Comparison of ENCODE assay signal across 27 cellular contexts in the genomic region with DNA sequence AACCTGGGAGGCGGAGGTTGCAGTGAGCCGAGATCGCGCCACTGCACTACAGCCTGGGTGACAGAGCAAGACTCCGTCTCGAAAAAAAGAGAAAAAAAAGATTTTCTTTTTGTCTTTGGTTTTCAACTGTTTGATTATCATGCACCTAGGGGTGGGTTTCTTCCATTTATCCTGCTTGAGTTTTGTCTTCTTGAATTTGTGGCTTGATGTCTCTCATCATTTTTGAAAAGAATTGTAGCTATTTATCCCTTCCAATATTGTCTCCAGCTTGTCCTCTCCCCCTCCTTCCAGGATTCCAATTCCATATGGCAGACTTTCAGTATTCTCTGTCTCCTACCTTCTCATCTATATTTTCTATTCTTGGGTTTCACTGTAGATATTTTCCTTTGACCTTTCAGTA. TPM values are rescaled to one million over a fixed set of nuclear protein-coding genes. Genes with fewer than 3 reads are reported as not detected.
"Had no signal": no experiment of that assay in that cellular context is flagged by ENCODE, and none has a peak within 500 bp of the region (broad histone marks: within the 10 kb centered on the region; RNA-seq: fewer than 3 reads in every experiment).

No MANE protein-coding gene starts in this region.

- H3K4me3 ChIP-seq: esophagus squamous epithelium, left ventricle myocardium inferior, lower lobe of right lung, neural progenitor cell, pancreas, psoas muscle, right lobe of liver, spleen, tibial artery, upper lobe of left lung, uterus had no signal

- ATAC-seq: effector memory CD8-positive, alpha-beta T cell; lower lobe of right lung; natural killer cell treated with Interleukin-12 subunit alpha and Interleukin-12 subunit beta and Interleukin-15 and Interleukin-18, amount 100 ng/mL, for 72 hours; pancreas; psoas muscle; right lobe of liver; stimulated activated memory B cell treated with anti-CD40 and anti-IgM and Interleukin-4, amounts not matched to agents 10 μg/mL and 1 μg/mL and 100 μg/mL, for 72 hours had no signal

- H3K27ac ChIP-seq: foreskin keratinocyte, left ventricle myocardium inferior, lower lobe of right lung, neural progenitor cell, pancreas, psoas muscle, right lobe of liver, spleen, tibial artery, upper lobe of left lung, uterus had no signal

- H3K36me3 ChIP-seq: left ventricle myocardium inferior, lower lobe of right lung, neural progenitor cell, pancreas, right lobe of liver, spleen, uterus had no signal

- H3K4me1 Mint-ChIP-seq: memory B cell; stimulated activated memory B cell treated with anti-CD40 and anti-IgM and Interleukin-4, amounts not matched to agents 10 μg/mL and 1 μg/mL and 100 μg/mL, for 72 hours had no signal

- H3K27ac Mint-ChIP-seq: dendritic cell treated with granulocyte-macrophage colony-stimulating factor and Interleukin-4, amounts not matched to agents 40 ng/mL and 50 ng/mL, for 4 days; effector memory CD8-positive, alpha-beta T cell; memory B cell; mesothelial cell of epicardium; natural killer cell treated with Interleukin-12 subunit alpha and Interleukin-12 subunit beta and Interleukin-15 and Interleukin-18, amount 100 ng/mL, for 72 hours; neural progenitor cell; stimulated activated memory B cell treated with anti-CD40 and anti-IgM and Interleukin-4, amounts not matched to agents 10 μg/mL and 1 μg/mL and 100 μg/mL, for 72 hours; stimulated activated naive CD8-positive, alpha-beta T cell treated with anti-CD3 and anti-CD28 coated beads, Interleukin-15, Interleukin-2, amounts not matched to agents 100 ng/mL and 50 ng/mL, for 24 hours had no signal

- H3K9me3 Mint-ChIP-seq: dendritic cell treated with granulocyte-macrophage colony-stimulating factor and Interleukin-4, amounts not matched to agents 40 ng/mL and 50 ng/mL, for 4 days; effector memory CD8-positive, alpha-beta T cell; memory B cell; mesothelial cell of epicardium; natural killer cell treated with Interleukin-12 subunit alpha and Interleukin-12 subunit beta and Interleukin-15 and Interleukin-18, amount 100 ng/mL, for 72 hours; neural progenitor cell; stimulated activated memory B cell treated with anti-CD40 and anti-IgM and Interleukin-4, amounts not matched to agents 10 μg/mL and 1 μg/mL and 100 μg/mL, for 72 hours; stimulated activated naive CD8-positive, alpha-beta T cell treated with anti-CD3 and anti-CD28 coated beads, Interleukin-15, Interleukin-2, amounts not matched to agents 100 ng/mL and 50 ng/mL, for 24 hours had no signal

- H3K9me3 ChIP-seq: esophagus squamous epithelium, left ventricle myocardium inferior, lower lobe of right lung, pancreas, psoas muscle, right lobe of liver, spleen, tibial artery, upper lobe of left lung, uterus had no signal

- DNase-seq: effector memory CD8-positive, alpha-beta T cell; esophagus squamous epithelium; kidney; left cardiac atrium; left ventricle myocardium inferior; lower lobe of right lung; nucleus accumbens; retina; right lobe of liver; stimulated activated CD4-positive, alpha-beta T cell treated with anti-CD3 and anti-CD28 coated beads, Interleukin-15, amount 100 ng/mL, for 24 hours; stimulated activated CD4-positive, alpha-beta T cell treated with anti-CD3 and anti-CD28 coated beads, Interleukin-1b, Interleukin-23, amount 100 ng/mL, for 48 hours; stimulated activated CD4-positive, alpha-beta T cell treated with anti-CD3 and anti-CD28 coated beads, Interleukin-4, amount 100 ng/mL, for 24 hours; upper lobe of left lung; uterus had no signal

- H3K4me3 Mint-ChIP-seq: dendritic cell treated with granulocyte-macrophage colony-stimulating factor and Interleukin-4, amounts not matched to agents 40 ng/mL and 50 ng/mL, for 4 days; effector memory CD8-positive, alpha-beta T cell; memory B cell; mesothelial cell of epicardium; natural killer cell treated with Interleukin-12 subunit alpha and Interleukin-12 subunit beta and Interleukin-15 and Interleukin-18, amount 100 ng/mL, for 72 hours; neural progenitor cell; stimulated activated memory B cell treated with anti-CD40 and anti-IgM and Interleukin-4, amounts not matched to agents 10 μg/mL and 1 μg/mL and 100 μg/mL, for 72 hours; stimulated activated naive CD8-positive, alpha-beta T cell treated with anti-CD3 and anti-CD28 coated beads, Interleukin-15, Interleukin-2, amounts not matched to agents 100 ng/mL and 50 ng/mL, for 24 hours had no signal

- H3K27me3 ChIP-seq: esophagus squamous epithelium, foreskin keratinocyte, neural progenitor cell, pancreas, right lobe of liver, spleen, tibial artery, upper lobe of left lung, uterus had no signal

- H3K4me1 ChIP-seq: left ventricle myocardium inferior, lower lobe of right lung, neural progenitor cell, pancreas, psoas muscle, right lobe of liver, spleen, tibial artery, upper lobe of left lung, uterus had no signal

- H3K36me3 Mint-ChIP-seq: memory B cell; natural killer cell treated with Interleukin-12 subunit alpha and Interleukin-12 subunit beta and Interleukin-15 and Interleukin-18, amount 100 ng/mL, for 72 hours; stimulated activated memory B cell treated with anti-CD40 and anti-IgM and Interleukin-4, amounts not matched to agents 10 μg/mL and 1 μg/mL and 100 μg/mL, for 72 hours had no signal

RNA-seq across cellular contexts. Expression of a gene that starts 32.2 kb away (rescaled TPM):
- total RNA-seq: epithelial cell of proximal tubule; foreskin keratinocyte; natural killer cell treated with Interleukin-12 subunit alpha and Interleukin-12 subunit beta and Interleukin-15 and Interleukin-18, amount 100 ng/mL, for 72 hours had no signal
